ENCODE assay signal across 14 cellular contexts in genomic region chr13:52899206-52899605, GRCh38. TPM values are rescaled to one million over a fixed set of nuclear protein-coding genes. Genes with fewer than 3 reads are reported as not detected.
"Had no signal": no experiment of that assay in that cellular context is flagged by ENCODE, and none has a peak within 500 bp of the region (broad histone marks: within the 10 kb centered on the region; RNA-seq: fewer than 3 reads in every experiment).

No MANE protein-coding gene starts in this region.

- DNase-seq: activated CD4-positive, alpha-beta T cell treated with anti-CD3 and anti-CD28 coated beads, Interleukin-2, amount 50 U/mL, for 48 hours; activated gamma-delta T cell treated with Interleukin-2 at 50 U/mL for 16 hours; activated T-cell treated with anti-CD3 and anti-CD28 coated beads for 4 hours; adrenal gland; heart right ventricle; left ventricle myocardium superior; naive B cell; transverse colon had no signal

- ATAC-seq: activated naive CD4-positive, alpha-beta T cell treated with anti-CD3 and anti-CD28 coated beads, Interleukin-2, amount 50 U/mL, for 72 hours; gastroesophageal sphincter; heart right ventricle; left ventricle myocardium superior had no signal

RNA-seq across cellular contexts. Expression of gene PCDH8, which starts 50.8 kb away (rescaled TPM):
- total RNA-seq: activated naive CD4-positive, alpha-beta T cell treated with anti-CD3 and anti-CD28 coated beads, Interleukin-2, amount 50 U/mL, for 72 hours; activated T-helper 1 cell treated with anti-CD3 and anti-CD28 coated beads, Interleukin-12 subunit alpha, Interleukin-12 subunit beta, Interleukin-2, Interleukin-4 antibody, amounts not matched to agents 30 ng/mL and 10 ng/mL and 1 ng/mL, durations not matched to agents 14 hours and 24 hours and 36 hours; heart right ventricle; left ventricle myocardium superior; mononuclear cell; osteocyte; right atrium auricular region had no signal
